Comparison of ENCODE assay signal across 1 cellular context in genomic region chr1:53107570-53108322, GRCh38.
A peak's percentile ranks its signal among the peaks of the same experiment; 100 is the strongest.
TF ChIP-seq lines count a peak whose summit lies in the region.

No MANE protein-coding gene starts in this region.

TF ChIP-seq in HepG2, 621 proteins besides CTCF, POLR2A, EP300 and RAD21 (continues in another document):
- TF ChIP-seq ZNF512 (CRISPR knock-in tag; IDR thresholded peaks at IDR 0.05) (no peak), PBX3 (CRISPR knock-in tag; IDR thresholded peaks at IDR 0.05; ENCODE audit: borderline replicate concordance) (no peak), PATZ1 (CRISPR knock-in tag; IDR thresholded peaks at IDR 0.05) (peak; percentile 87), RAD51 (IDR thresholded peaks at IDR 0.05; ENCODE audit: borderline replicate concordance) (no peak), ZNF775 (CRISPR knock-in tag; IDR thresholded peaks at IDR 0.05; ENCODE audit: borderline replicate concordance) (no peak), HMGXB3 (CRISPR knock-in tag; IDR thresholded peaks at IDR 0.05; ENCODE audit: borderline replicate concordance) (peak; percentile 77; the same call in 1 of the 2 replicates), ZMAT3 (CRISPR knock-in tag; conservative IDR thresholded peaks at IDR 0.05) (0 out of 2 replicates have a peak, but pooled peaks have one; percentile 54), PHF5A (CRISPR knock-in tag; IDR thresholded peaks at IDR 0.05; ENCODE audit: low read depth, unreplicated experiment) (no peak), FOXC1 (CRISPR knock-in tag; IDR thresholded peaks at IDR 0.05; ENCODE audit: borderline replicate concordance) (no peak), FOXA3 (CRISPR knock-in tag; IDR thresholded peaks at IDR 0.05) (peak; percentile 97), LCORL (IDR thresholded peaks at IDR 0.05) (no peak), LCORL (CRISPR knock-in tag; IDR thresholded peaks at IDR 0.05) (peak; percentile 81), ZNF615 (CRISPR knock-in tag; IDR thresholded peaks at IDR 0.05; ENCODE audit: borderline replicate concordance) (no peak), EEA1 (CRISPR knock-in tag; IDR thresholded peaks at IDR 0.05; ENCODE audit: borderline replicate concordance) (no peak), PAXIP1 (CRISPR knock-in tag; conservative IDR thresholded peaks at IDR 0.05) (peak; percentile 95), ZNF17 (CRISPR knock-in tag; IDR thresholded peaks at IDR 0.05) (no peak), NAIF1 (CRISPR knock-in tag; IDR thresholded peaks at IDR 0.05; ENCODE audit: borderline replicate concordance) (no peak), REXO4 (CRISPR knock-in tag; IDR thresholded peaks at IDR 0.05; ENCODE audit: borderline replicate concordance) (no peak), ZKSCAN5 (CRISPR knock-in tag; IDR thresholded peaks at IDR 0.05) (no peak), KDM6A (CRISPR knock-in tag; IDR thresholded peaks at IDR 0.05; ENCODE audit: low read depth) (peak; percentile 68), SALL1 (CRISPR knock-in tag; IDR thresholded peaks at IDR 0.05) (peak; percentile 89), ZBTB10 (CRISPR knock-in tag; IDR thresholded peaks at IDR 0.05; ENCODE audit: borderline replicate concordance) (no peak), ZNF33A (CRISPR knock-in tag; IDR thresholded peaks at IDR 0.05; ENCODE audit: borderline replicate concordance) (no peak), ELF3 (CRISPR knock-in tag; IDR thresholded peaks at IDR 0.05) (peak; percentile 93), PRPF4 (IDR thresholded peaks at IDR 0.05; ENCODE audit: low read depth, low read length, poor library complexity, severe bottlenecking) (no peak), MTERF4 (CRISPR knock-in tag; IDR thresholded peaks at IDR 0.05) (no peak), IRX3 (CRISPR knock-in tag; IDR thresholded peaks at IDR 0.05; ENCODE audit: borderline replicate concordance, low read depth) (0 out of 2 replicates have a peak, but pooled peaks have one; percentile 61), ATM (IDR thresholded peaks at IDR 0.05; ENCODE audit: borderline replicate concordance) (no peak), ZNF772 (CRISPR knock-in tag; IDR thresholded peaks at IDR 0.05) (peak; percentile 69; the same call in 1 of the 2 replicates), ATAD3A (CRISPR knock-in tag; IDR thresholded peaks at IDR 0.05) (no peak), MAFG (CRISPR knock-in tag; IDR thresholded peaks at IDR 0.05) (no peak), PREB (CRISPR knock-in tag; IDR thresholded peaks at IDR 0.05) (no peak), TCF12 (IDR thresholded peaks at IDR 0.05) (no peak), TCF12 (CRISPR knock-in tag; IDR thresholded peaks at IDR 0.05) (no peak), MATR3 (CRISPR knock-in tag; IDR thresholded peaks at IDR 0.05) (no peak), KDM4B (CRISPR knock-in tag; IDR thresholded peaks at IDR 0.05) (peak; percentile 58; the same call in 1 of the 2 replicates), ZBTB4 (CRISPR knock-in tag; IDR thresholded peaks at IDR 0.05; ENCODE audit: borderline replicate concordance) (no peak), GPN1 (CRISPR knock-in tag; IDR thresholded peaks at IDR 0.05; ENCODE audit: borderline replicate concordance) (no peak), NCOA2 (CRISPR knock-in tag; IDR thresholded peaks at IDR 0.05) (peak; percentile 93)
